17 cellular contexts compared by ENCODE assay signal in genomic region chr1:202011994-202012393, GRCh38. TPM values are rescaled to one million over a fixed set of nuclear protein-coding genes. Genes with fewer than 3 reads are reported as not detected.
DNase-seq lines count a peak whose midpoint lies in the region; ATAC-seq, FAIRE-seq and TF ChIP-seq lines count a peak whose summit lies in the region.
"Had no signal": no experiment of that assay in that cellular context is flagged by ENCODE, and none has a peak within 500 bp of the region (broad histone marks: within the 10 kb centered on the region; RNA-seq: fewer than 3 reads in every experiment).

No MANE protein-coding gene starts in this region.

- ATAC-seq in pancreas (no peak), HG03520 (IDR thresholded peaks at IDR 0.05; ENCODE audit: unreplicated experiment) (no peak), HG03571 (IDR thresholded peaks at IDR 0.05; ENCODE audit: unreplicated experiment) (no peak), HG02588 (IDR thresholded peaks at IDR 0.05; ENCODE audit: unreplicated experiment) (no peak)
- ATAC-seq: right cardiac atrium, T-cell had no signal

- peak overlapping the region; percentile 86 for H3K4me3 ChIP-seq in PC-9
- H3K4me3 ChIP-seq in iPS-15b (ENCODE audit: low read depth, low read length), result peak overlapping the region; percentile 82
- peak overlapping the region; percentile 61 to 96 (median 76) for H3K4me3 ChIP-seq in pancreas
- H3K4me3 ChIP-seq: testis had no signal

- H3F3A ChIP-seq in PC-9 (ENCODE audit: insufficient read depth, low read depth), result peaks cover 84% of the 10 kb centered on the region

- no peaks in the 10 kb centered on the region for H3K9me3 ChIP-seq in PC-9 (ENCODE audit: insufficient read depth, low read depth)
- H3K9me3 ChIP-seq in iPS-15b (ENCODE audit: control insufficient read depth, insufficient read depth, low read length), result no peaks in the 10 kb centered on the region
- H3K9me3 ChIP-seq in pancreas, result no peaks in the 10 kb centered on the region
- H3K9me3 ChIP-seq: testis had no signal

- POLR2A ChIA-PET in PC-9 (lab: Charles Lee; ENCODE audit: unreplicated experiment), result interaction anchor here (0.6 to 1.5 kb wide), 7 partner anchors 11 to 106 kb away, joined by 3 to 13 read pairs (median 4); no protein-coding TSS in a partner anchor

- H3K9me2 ChIP-seq in PC-9 (ENCODE audit: insufficient read depth), result no peaks in the 10 kb centered on the region

- DNase-seq in PC-9 (peak in 1 of 2 experiments; percentile 47), pancreas (peak; percentile 39 to 82 (median 52)), mesenteric fat pad (ENCODE audit: low spot score) (no peak)
- DNase-seq: COR-L47, GF-D8, MM.1S, NCI-H187 treated with DMSO at 0.1 percent for 48 hours, nephron progenitor cell, right cardiac atrium, RPMI8226, T-cell, testis had no signal

- H3K4me1 ChIP-seq in PC-9 (replicated peaks; ENCODE audit: insufficient read depth), result peaks cover 74% of the 10 kb centered on the region
- H3K4me1 ChIP-seq in iPS-15b (ENCODE audit: control insufficient read depth, insufficient read depth, low read length), result peaks cover 34% of the 10 kb centered on the region
- H3K4me1 ChIP-seq in pancreas, result peaks cover 26 to 43% (median 28%) of the 10 kb centered on the region in 3 donors

- intact Hi-C loops in PC-9 (cut with micrococcal nuclease; ENCODE audit: unreplicated experiment) (no loop called here), pancreas (cut with DNase I) (loop anchor here in 1 of 3 donors (5.0 kb wide), 1 partner anchor 95 kb away; no protein-coding TSS in a partner anchor)

- H3K27ac ChIP-seq in 22Rv1, result peak overlapping the region; percentile 99
- peak overlapping the region; percentile 97 for H3K27ac ChIP-seq in PC-9
- H3K27ac ChIP-seq in pancreas, result peak overlapping the region; percentile 84 to 97 (median 92)
- H3K27ac ChIP-seq: testis had no signal

- H3K79me2 ChIP-seq in PC-9 (ENCODE audit: low read depth), result peaks cover 84% of the 10 kb centered on the region

- H3K4me2 ChIP-seq in PC-9, result peak overlapping the region; percentile 94

- no TSS peak for BruUV-seq in PC-9 (replicated peaks; lab: Mats Ljungman, UMichigan)

- H3K9ac ChIP-seq in iPS-15b (ENCODE audit: low read depth, low read length), result peak overlapping the region; percentile 20

- CTCF ChIA-PET in PC-9 (lab: Charles Lee), result no interaction called here

- H3K27me3 ChIP-seq in PC-9 (ENCODE audit: insufficient read depth, low read depth) (no peaks in the 10 kb centered on the region), iPS-15b (ENCODE audit: control insufficient read depth, insufficient read depth, low read length) (no peaks in the 10 kb centered on the region), pancreas (no peaks in the 10 kb centered on the region)
- H3K27me3 ChIP-seq: testis had no signal

- peaks cover 61% of the 10 kb centered on the region for H4K20me1 ChIP-seq in PC-9 (ENCODE audit: insufficient read depth)

- FAIRE-seq in pancreas (lab: Jason Lieb, UNC), result no peak

- TF ChIP-seq CTCF in 22Rv1 (IDR thresholded peaks at IDR 0.05) (no peak), PC-9 (conservative IDR thresholded peaks at IDR 0.05) (no peak), pancreas (IDR thresholded peaks at IDR 0.05) (no peak)

- H2AFZ ChIP-seq in PC-9, result no peak overlapping the region

- H3K36me3 ChIP-seq in PC-9 (ENCODE audit: low read depth) (peaks cover 59% of the 10 kb centered on the region), iPS-15b (ENCODE audit: control insufficient read depth, insufficient read depth, low read length) (peaks cover 45% of the 10 kb centered on the region), pancreas (peaks cover 5 to 48% (median 13%) of the 10 kb centered on the region in 3 donors)

- WGBS in pancreas, 2 donors, result 19 to 22% methylated on average over 11 of the region's 11 CpGs

RNA-seq across cellular contexts. Expression of gene ELF3, which starts 1.6 kb away (rescaled TPM):
- total RNA-seq in PC-9 (2021) (295 and 318 TPM in 2 replicates), pancreas (100 to 1,000 TPM in 5 of 6 donors, 10 to 100 TPM in 1; 99.3 to 278 (median 158) TPM), mesenteric fat pad (1.9 TPM)
- 100 to 1,000 TPM; 284 to 447 TPM for polyA plus RNA-seq in pancreas

RNA-seq across cellular contexts. Expression of gene RNPEP, which starts 29.5 kb away (rescaled TPM):
- 108 and 123 TPM in 2 replicates for total RNA-seq in PC-9 (2021)
- total RNA-seq in pancreas, result 10 to 100 TPM; 19.8 to 37.6 (median 26.5) TPM
- 10 to 100 TPM; 29.0 to 43.5 TPM for polyA plus RNA-seq in pancreas
- total RNA-seq in mesenteric fat pad, result 40.7 TPM

RNA-seq across cellular contexts. Expression of gene TIMM17A, which starts 56.7 kb away (rescaled TPM):
- total RNA-seq in PC-9 (2021), result 55.7 and 60.4 TPM in 2 replicates
- total RNA-seq in pancreas, result 10 to 100 TPM in 5 of 6 donors, 1 to 10 TPM in 1; 7.9 to 17.8 (median 17.1) TPM
- polyA plus RNA-seq in pancreas, result 10 to 100 TPM; 18.1 to 28.2 TPM
- total RNA-seq in mesenteric fat pad, result 61.7 TPM

Comparison
In these comparisons a context has a peak if more than half of its experiments do, and no peak if none do; other contexts are left out.
1. RNA of gene ELF3, which starts 1.6 kb away (total RNA-seq): 295 to 318 TPM in PC-9 and 99.3 to 278 TPM in pancreas; 1.9 TPM in mesenteric fat pad (single experiment); every median in the first group is over 10 times any median in the second.
2. Peak in every context shown above with its lines, with median percentiles within 50 percentile points of each other: H3K27ac ChIP-seq and H3K4me3 ChIP-seq.